ENCODE assay signal across 29 cellular contexts in genomic region chr16:49355923-49356665, GRCh38. TPM values are rescaled to one million over a fixed set of nuclear protein-coding genes. Genes with fewer than 3 reads are reported as not detected.
"Had no signal": no experiment of that assay in that cellular context is flagged by ENCODE, and none has a peak within 500 bp of the region (broad histone marks: within the 10 kb centered on the region; RNA-seq: fewer than 3 reads in every experiment).

No MANE protein-coding gene starts in this region.

- H3K4me3 ChIP-seq: adrenal gland, esophagus squamous epithelium, heart left ventricle, suprapubic skin, transverse colon, uterus had no signal

- FAIRE-seq: bronchial epithelial cell, TTC549 had no signal

- DNase-seq: activated CD4-positive, alpha-beta T cell treated with anti-CD3 and anti-CD28 coated beads for 1 hour; activated CD4-positive, alpha-beta T cell treated with anti-CD3 and anti-CD28 coated beads, Interleukin-2, amount 50 U/mL, for 4 hours; activated CD8-positive, alpha-beta memory T cell treated with anti-CD3 and anti-CD28 coated beads for 24 hours; activated CD8-positive, alpha-beta memory T cell treated with anti-CD3 and anti-CD28 coated beads, Interleukin-2, amount 50 U/mL, for 4 hours; activated naive CD4-positive, alpha-beta T cell; activated T-cell treated with anti-CD3 and anti-CD28 coated beads, Interleukin-2, amount 50 U/mL, for 24 hours; adrenal gland; cerebellar nuclear complex; cortex of kidney; endodermal cell; esophagus squamous epithelium; islet precursor cell; nephron progenitor cell; nucleus accumbens; posterior cingulate gyrus; stimulated activated CD4-positive, alpha-beta T cell treated with anti-CD3 and anti-CD28 coated beads, Interleukin-12 subunit alpha, Interleukin-12 subunit beta, amount 100 ng/mL, for 4 hours; T-helper 1 cell; uterus had no signal

- H3K4me1 Mint-ChIP-seq: memory B cell had no signal

- H3K9me3 Mint-ChIP-seq: activated T-cell treated with anti-CD3 and anti-CD28 coated beads, Interleukin-2, amount 50 U/mL, for 24 hours; activated T-helper 2 cell treated with anti-CD3 and anti-CD28 coated beads, Interferon-gamma antibody, Interleukin-2, Interleukin-4, amounts not matched to agents 10 μg/mL and 5 μg/mL and 100 μg/mL, durations not matched to agents 14 hours and 24 hours and 36 hours; endodermal cell; nephron progenitor cell; stimulated activated naive CD8-positive, alpha-beta T cell treated with anti-CD3 and anti-CD28 coated beads, Interleukin-15, Interleukin-2, amounts not matched to agents 100 ng/mL and 50 ng/mL, for 24 hours had no signal

- H3K36me3 Mint-ChIP-seq: activated naive CD8-positive, alpha-beta T cell; memory B cell had no signal

- H3K36me3 ChIP-seq: adrenal gland, esophagus squamous epithelium, heart left ventricle, suprapubic skin, transverse colon, uterus had no signal

- H3K9me3 ChIP-seq: adrenal gland, esophagus squamous epithelium, heart left ventricle, suprapubic skin, transverse colon, uterus had no signal

- H3K27ac Mint-ChIP-seq: activated naive CD8-positive, alpha-beta T cell; activated T-cell treated with anti-CD3 and anti-CD28 coated beads, Interleukin-2, amount 50 U/mL, for 24 hours; activated T-helper 2 cell treated with anti-CD3 and anti-CD28 coated beads, Interferon-gamma antibody, Interleukin-2, Interleukin-4, amounts not matched to agents 10 μg/mL and 5 μg/mL and 100 μg/mL, durations not matched to agents 14 hours and 24 hours and 36 hours; endodermal cell; memory B cell; nephron progenitor cell; stimulated activated naive CD8-positive, alpha-beta T cell treated with anti-CD3 and anti-CD28 coated beads, Interleukin-15, Interleukin-2, amounts not matched to agents 100 ng/mL and 50 ng/mL, for 24 hours had no signal

- H3K4me1 ChIP-seq: adrenal gland, esophagus squamous epithelium, uterus had no signal

- H3K4me3 Mint-ChIP-seq: activated naive CD8-positive, alpha-beta T cell; activated T-cell treated with anti-CD3 and anti-CD28 coated beads, Interleukin-2, amount 50 U/mL, for 24 hours; endodermal cell; memory B cell; nephron progenitor cell; stimulated activated naive CD8-positive, alpha-beta T cell treated with anti-CD3 and anti-CD28 coated beads, Interleukin-15, Interleukin-2, amounts not matched to agents 100 ng/mL and 50 ng/mL, for 24 hours had no signal

- H3K27me3 ChIP-seq: transverse colon, uterus had no signal

- H3K27ac ChIP-seq: adrenal gland, esophagus squamous epithelium, heart left ventricle, suprapubic skin, uterus had no signal

RNA-seq across cellular contexts. Expression of gene C16orf78, which starts 17.5 kb away (rescaled TPM):
- total RNA-seq: activated T-helper 2 cell treated with anti-CD3 and anti-CD28 coated beads, Interferon-gamma antibody, Interleukin-2, Interleukin-4, amounts not matched to agents 10 μg/mL and 5 μg/mL and 100 μg/mL, durations not matched to agents 14 hours and 24 hours and 36 hours; adrenal gland; bronchial epithelial cell; endodermal cell; esophagus squamous epithelium; heart left ventricle; mononuclear cell; skeletal muscle tissue; suprapubic skin; transverse colon; uterus had no signal
- polyA plus RNA-seq: adrenal gland, heart left ventricle had no signal
